8 cellular contexts compared by ENCODE assay signal in the genomic region with DNA sequence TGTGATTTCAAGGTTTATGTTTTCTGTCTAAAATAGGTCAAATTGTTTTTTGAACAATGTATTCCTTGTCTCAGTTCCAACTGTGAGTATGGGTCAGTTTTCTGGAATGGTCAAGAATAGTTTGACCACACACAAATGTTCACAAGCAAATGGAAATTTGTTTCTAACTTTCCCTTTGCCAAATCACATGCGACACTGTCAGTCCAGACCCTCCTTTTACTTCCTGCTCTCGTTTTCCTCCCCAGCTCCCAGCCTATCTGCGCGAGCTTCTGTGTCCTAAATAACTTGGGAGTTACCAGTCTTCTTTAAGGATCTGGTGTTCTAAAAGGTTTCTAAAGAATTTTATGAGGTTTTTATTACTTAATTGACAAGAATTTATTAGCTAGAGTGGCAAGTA.
DNase-seq lines count a peak whose midpoint lies in the region; ATAC-seq and TF ChIP-seq lines count a peak whose summit lies in the region.

No MANE protein-coding gene starts in this region.

- TF ChIP-seq CTCF in HFFc6 (IDR thresholded peaks at IDR 0.05) (no peak), cardiac fibroblast (IDR thresholded peaks at IDR 0.05; ENCODE audit: low read depth, low read length) (no peak), omental fat pad (IDR thresholded peaks at IDR 0.05) (no peak)

- ATAC-seq in left lobe of liver, result peak; percentile 56
- no peak for ATAC-seq in stimulated activated naive B cell treated with anti-CD40 and anti-IgM and Interleukin-4, amounts not matched to agents 10 μg/mL and 1 μg/mL and 100 μg/mL, for 72 hours (replicated peaks)
- ATAC-seq in activated T-cell treated with anti-CD3 and anti-CD28 coated beads, Interleukin-2, amount 50 U/mL, for 4 hours, result no peak
- no peak for ATAC-seq in GM19328 (IDR thresholded peaks at IDR 0.05; ENCODE audit: unreplicated experiment)
- no peak for ATAC-seq in omental fat pad (ENCODE audit: low FRiP score)

- no peaks in the 10 kb centered on the region for H3K36me3 Mint-ChIP-seq in HFFc6 (ENCODE audit: low read depth)
- peaks cover 3 to 4% of the 10 kb centered on the region in 2 donors for H3K36me3 Mint-ChIP-seq in stimulated activated naive B cell treated with anti-CD40 and anti-IgM and Interleukin-4, amounts not matched to agents 10 μg/mL and 1 μg/mL and 100 μg/mL, for 72 hours
- H3K36me3 Mint-ChIP-seq in activated T-cell treated with anti-CD3 and anti-CD28 coated beads, Interleukin-2, amount 50 U/mL, for 4 hours (ENCODE audit: insufficient read depth), result no peaks in the 10 kb centered on the region

- H3K27ac Mint-ChIP-seq in HFFc6, result peak overlapping the region; percentile 30; the same call in 1 of the 2 replicates
- peak overlapping the region; percentile 84 for H3K27ac Mint-ChIP-seq in stimulated activated naive B cell treated with anti-CD40 and anti-IgM and Interleukin-4, amounts not matched to agents 10 μg/mL and 1 μg/mL and 100 μg/mL, for 72 hours

- no peaks in the 10 kb centered on the region for H3K9me3 Mint-ChIP-seq in HFFc6
- peaks cover 5 to 8% of the 10 kb centered on the region in 2 donors for H3K9me3 Mint-ChIP-seq in stimulated activated naive B cell treated with anti-CD40 and anti-IgM and Interleukin-4, amounts not matched to agents 10 μg/mL and 1 μg/mL and 100 μg/mL, for 72 hours
- H3K9me3 Mint-ChIP-seq in activated T-cell treated with anti-CD3 and anti-CD28 coated beads, Interleukin-2, amount 50 U/mL, for 4 hours, result no peaks in the 10 kb centered on the region

- peak overlapping the region; percentile 71 for H3K4me3 Mint-ChIP-seq in HFFc6
- peak overlapping the region; percentile 74 for H3K4me3 Mint-ChIP-seq in stimulated activated naive B cell treated with anti-CD40 and anti-IgM and Interleukin-4, amounts not matched to agents 10 μg/mL and 1 μg/mL and 100 μg/mL, for 72 hours
- H3K4me3 Mint-ChIP-seq in activated T-cell treated with anti-CD3 and anti-CD28 coated beads, Interleukin-2, amount 50 U/mL, for 4 hours, result no peak overlapping the region

- H3K27me3 Mint-ChIP-seq in HFFc6 (ENCODE audit: insufficient read depth), result no peaks in the 10 kb centered on the region
- H3K27me3 Mint-ChIP-seq in stimulated activated naive B cell treated with anti-CD40 and anti-IgM and Interleukin-4, amounts not matched to agents 10 μg/mL and 1 μg/mL and 100 μg/mL, for 72 hours, result no peaks in the 10 kb centered on the region
- no peaks in the 10 kb centered on the region for H3K27me3 Mint-ChIP-seq in activated T-cell treated with anti-CD3 and anti-CD28 coated beads, Interleukin-2, amount 50 U/mL, for 4 hours (ENCODE audit: low read depth)

- peaks cover 20% of the 10 kb centered on the region for H3K4me1 Mint-ChIP-seq in HFFc6 (ENCODE audit: low read depth)
- H3K4me1 Mint-ChIP-seq in stimulated activated naive B cell treated with anti-CD40 and anti-IgM and Interleukin-4, amounts not matched to agents 10 μg/mL and 1 μg/mL and 100 μg/mL, for 72 hours, result peaks cover 16 to 29% of the 10 kb centered on the region in 2 donors
- peaks cover 3% of the 10 kb centered on the region for H3K4me1 Mint-ChIP-seq in activated T-cell treated with anti-CD3 and anti-CD28 coated beads, Interleukin-2, amount 50 U/mL, for 4 hours (ENCODE audit: low read depth)

- H3K4me3 ChIP-seq in cardiac fibroblast (replicated peaks in 1 of 2; ENCODE audit: low read depth in 2 of 2, low read length in 2 of 2), result peak overlapping the region in 1 of 2 donors; percentile 41

- no peak for DNase-seq in HFFc6
- DNase-seq in cardiac fibroblast (ENCODE audit: low read depth in 2 of 2), result peak; percentile 78 to 86
- no peak for DNase-seq in left lobe of liver (ENCODE audit: low spot score)
- DNase-seq in stimulated activated naive B cell treated with anti-CD40 and anti-IgM and Interleukin-4, amounts not matched to agents 10 μg/mL and 1 μg/mL and 100 μg/mL, for 72 hours, result no peak
- DNase-seq in activated T-cell treated with anti-CD3 and anti-CD28 coated beads, Interleukin-2, amount 50 U/mL, for 4 hours, result no peak
- DNase-seq in omental fat pad (ENCODE audit: low spot score), result no peak
- no peak for DNase-seq in NCI-H526 treated with DMSO at 0.1 percent for 48 hours (lab: John Stamatoyannopoulos, UW)

Comparison
In these comparisons a context has a peak if more than half of its experiments do, and no peak if none do; other contexts are left out.
1. DNase-seq: peak in cardiac fibroblast (2 of 2); none in HFFc6 (single experiment), left lobe of liver (single experiment), stimulated activated naive B cell treated with anti-CD40 and anti-IgM and Interleukin-4, amounts not matched to agents 10 μg/mL and 1 μg/mL and 100 μg/mL, for 72 hours (single experiment), activated T-cell treated with anti-CD3 and anti-CD28 coated beads, Interleukin-2, amount 50 U/mL, for 4 hours (single experiment), omental fat pad (single experiment) and NCI-H526 treated with DMSO at 0.1 percent for 48 hours (single experiment).